ENCODE assay signal across 13 cellular contexts in the genomic region with DNA sequence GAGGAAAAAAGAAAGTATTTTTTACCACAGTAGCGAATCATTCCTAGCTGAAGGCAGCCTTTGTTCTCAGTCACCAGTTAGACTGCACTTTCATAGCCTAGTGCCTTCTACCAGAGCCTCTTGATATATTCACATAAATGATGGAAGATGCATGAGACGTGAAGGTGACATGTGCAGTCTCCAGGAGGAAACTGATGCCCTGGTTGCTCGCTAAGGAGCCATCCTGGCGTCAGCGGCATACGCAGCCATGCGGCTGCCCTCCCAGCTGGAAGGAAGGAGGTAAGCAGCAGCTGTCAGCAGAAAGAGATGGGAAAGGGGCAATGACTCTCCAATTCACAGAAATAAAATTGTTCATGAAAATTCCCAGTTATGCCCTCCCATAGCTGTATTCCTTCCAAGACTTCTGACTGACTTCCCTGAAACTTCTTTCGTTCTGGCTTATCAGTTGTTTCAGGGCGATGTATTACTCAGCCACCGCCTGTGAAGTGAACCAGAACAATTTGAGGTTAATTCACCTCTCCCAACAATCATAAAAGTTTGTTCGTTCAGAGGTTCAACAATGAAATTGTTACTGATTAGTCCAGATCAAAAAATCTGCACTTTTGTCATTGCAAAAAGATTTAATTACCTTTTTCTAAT.
DNase-seq lines count a peak whose midpoint lies in the region; ATAC-seq and TF ChIP-seq lines count a peak whose summit lies in the region.
"Had no signal": no experiment of that assay in that cellular context is flagged by ENCODE, and none has a peak within 500 bp of the region (broad histone marks: within the 10 kb centered on the region; RNA-seq: fewer than 3 reads in every experiment).

No MANE protein-coding gene starts in this region.

- H4K20me1 ChIP-seq in fibroblast of lung (ENCODE audit: control insufficient read depth, extremely low read depth, insufficient read depth, low read length): no peaks in the 10 kb centered on the region

- H3K9me3 ChIP-seq in AG04450 (ENCODE audit: control insufficient read depth, insufficient read depth, low read length): no peaks in the 10 kb centered on the region
- H3K9me3 ChIP-seq in fibroblast of lung (ENCODE audit: control insufficient read depth, insufficient read depth, low read depth, low read length): no peaks in the 10 kb centered on the region
- H3K9me3 ChIP-seq in CD8-positive, alpha-beta T cell (ENCODE audit: low read length): no peaks in the 10 kb centered on the region

- H3K79me2 ChIP-seq in fibroblast of lung (ENCODE audit: control insufficient read depth, insufficient read depth, low read length): no peaks in the 10 kb centered on the region

- no peaks in the 10 kb centered on the region for H3K4me1 Mint-ChIP-seq in activated T-cell treated with anti-CD3 and anti-CD28 coated beads, Interleukin-2, amount 50 U/mL, for 24 hours (ENCODE audit: low read depth)
- H3K4me1 Mint-ChIP-seq in CD8-positive, alpha-beta T cell (ENCODE audit: low read depth): no peaks in the 10 kb centered on the region
- H3K4me1 Mint-ChIP-seq: activated CD4-positive, alpha-beta T cell treated with anti-CD3 and anti-CD28 coated beads, Interleukin-2, amount 10 ng/mL, durations not matched to agents 7 days and 5 days; B cell; IgD-negative memory B cell had no signal

- H3K4me3 Mint-ChIP-seq in activated T-cell treated with anti-CD3 and anti-CD28 coated beads, Interleukin-2, amount 50 U/mL, for 24 hours: no peak overlapping the region
- no peak overlapping the region for H3K4me3 Mint-ChIP-seq in CD8-positive, alpha-beta T cell
- H3K4me3 Mint-ChIP-seq: activated CD4-positive, alpha-beta T cell treated with anti-CD3 and anti-CD28 coated beads, Interleukin-2, amount 10 ng/mL, durations not matched to agents 7 days and 5 days; B cell; HFFc6; IgD-negative memory B cell had no signal

- H3K36me3 Mint-ChIP-seq in activated T-cell treated with anti-CD3 and anti-CD28 coated beads, Interleukin-2, amount 50 U/mL, for 24 hours (ENCODE audit: low read depth): no peaks in the 10 kb centered on the region
- H3K36me3 Mint-ChIP-seq in CD8-positive, alpha-beta T cell: no peaks in the 10 kb centered on the region
- H3K36me3 Mint-ChIP-seq: IgD-negative memory B cell had no signal

- peak overlapping the region; percentile 92 for H3K4me2 ChIP-seq in fibroblast of lung (ENCODE audit: extremely low read depth, insufficient read depth, low read length)

- peak overlapping the region; percentile 81 for H2AFZ ChIP-seq in fibroblast of lung (ENCODE audit: low read length)

- peaks cover 6% of the 10 kb centered on the region for H3K4me1 ChIP-seq in fibroblast of lung (ENCODE audit: control insufficient read depth, extremely low read depth, insufficient read depth, low read length)
- H3K4me1 ChIP-seq in CD8-positive, alpha-beta T cell (ENCODE audit: insufficient read depth, low read length): no peaks in the 10 kb centered on the region

- no peaks in the 10 kb centered on the region for H3K9me3 Mint-ChIP-seq in activated T-cell treated with anti-CD3 and anti-CD28 coated beads, Interleukin-2, amount 50 U/mL, for 24 hours
- no peaks in the 10 kb centered on the region for H3K9me3 Mint-ChIP-seq in CD8-positive, alpha-beta T cell
- H3K9me3 Mint-ChIP-seq: activated CD4-positive, alpha-beta T cell treated with anti-CD3 and anti-CD28 coated beads, Interleukin-2, amount 10 ng/mL, durations not matched to agents 7 days and 5 days; HFFc6 had no signal

- POLR2A ChIA-PET in AG04450 (lab: Yijun Ruan, JAX): no interaction called here
- POLR2A ChIA-PET in RWPE1 (lab: Yijun Ruan, JAX; ENCODE audit: low non-redundant PET): no interaction called here
- POLR2A ChIA-PET in CD8-positive, alpha-beta T cell (lab: Charles Lee): no interaction called here

- no peaks in the 10 kb centered on the region for H3K27me3 Mint-ChIP-seq in activated T-cell treated with anti-CD3 and anti-CD28 coated beads, Interleukin-2, amount 50 U/mL, for 24 hours
- H3K27me3 Mint-ChIP-seq in CD8-positive, alpha-beta T cell (ENCODE audit: low read depth): no peaks in the 10 kb centered on the region
- H3K27me3 Mint-ChIP-seq: activated CD4-positive, alpha-beta T cell treated with anti-CD3 and anti-CD28 coated beads, Interleukin-2, amount 10 ng/mL, durations not matched to agents 7 days and 5 days; B cell; IgD-negative memory B cell had no signal

- intact Hi-C loops in CD8-positive, alpha-beta T cell (cut with DNase I, micrococcal nuclease): no loop called here

- CTCF ChIA-PET in AG04450 (lab: Charles Lee) (interaction anchor here (0.7 to 1.5 kb wide), 2 partner anchors 329 to 1488 kb away, joined by 3 read pairs; no protein-coding TSS in a partner anchor), RWPE1 (lab: Yijun Ruan, JAX) (no interaction called here)
- CTCF ChIA-PET in CD8-positive, alpha-beta T cell (lab: Charles Lee): no interaction called here

- peak overlapping the region; percentile 53 for H3K4me3 ChIP-seq in AG04450 (ENCODE audit: low read depth, low read length)
- peak overlapping the region; percentile 43 to 51 (median 48) for H3K4me3 ChIP-seq in fibroblast of lung (replicated peaks in 1 of 4; ENCODE audit: control extremely low read depth in 1 of 4, insufficient read depth in 1 of 4, low read depth in 3 of 4, low read length in 4 of 4)
- H3K4me3 ChIP-seq in CD8-positive, alpha-beta T cell (ENCODE audit: low read depth, low read length): no peak overlapping the region

- DNase-seq in AG04450 (ENCODE audit: low read depth, low spot score): no peak
- peak; percentile 34 for DNase-seq in RWPE1 (ENCODE audit: low spot score)
- peak; percentile 36 to 86 for DNase-seq in fibroblast of lung (ENCODE audit: low read depth in 2 of 2)
- DNase-seq in omental fat pad (ENCODE audit: low spot score): no peak
- DNase-seq in UCSD-AML1 (lab: John Stamatoyannopoulos, UW; ENCODE audit: unreplicated experiment): no peak
- no peak for DNase-seq in activated T-cell treated with anti-CD3 and anti-CD28 coated beads, Interleukin-2, amount 50 U/mL, for 24 hours
- no peak for DNase-seq in CD8-positive, alpha-beta T cell
- DNase-seq: activated CD4-positive, alpha-beta T cell treated with anti-CD3 and anti-CD28 coated beads, Interleukin-2, amount 10 ng/mL, durations not matched to agents 7 days and 5 days; HFFc6; stimulated activated CD4-positive, alpha-beta T cell treated with anti-CD3 and anti-CD28 coated beads, Interleukin-15, amount 100 ng/mL, for 24 hours had no signal

- H3K9ac ChIP-seq in fibroblast of lung (ENCODE audit: insufficient read depth, low read length): no peak overlapping the region

- no peak overlapping the region for H3K27ac Mint-ChIP-seq in activated T-cell treated with anti-CD3 and anti-CD28 coated beads, Interleukin-2, amount 50 U/mL, for 24 hours
- no peak overlapping the region for H3K27ac Mint-ChIP-seq in CD8-positive, alpha-beta T cell
- H3K27ac Mint-ChIP-seq: activated CD4-positive, alpha-beta T cell treated with anti-CD3 and anti-CD28 coated beads, Interleukin-2, amount 10 ng/mL, durations not matched to agents 7 days and 5 days; B cell; HFFc6; IgD-negative memory B cell had no signal

- H3K27ac ChIP-seq in AG04450 (ENCODE audit: low read depth, low read length): peak overlapping the region; percentile 55
- no peak overlapping the region for H3K27ac ChIP-seq in RWPE1
- H3K27ac ChIP-seq in fibroblast of lung (ENCODE audit: insufficient read depth, low read length): peak overlapping the region; percentile 64
- no peak overlapping the region for H3K27ac ChIP-seq in CD8-positive, alpha-beta T cell (ENCODE audit: low read depth, low read length)

- no peaks in the 10 kb centered on the region for H3K36me3 ChIP-seq in fibroblast of lung (ENCODE audit: control insufficient read depth, insufficient read depth, low read length)
- H3K36me3 ChIP-seq in CD8-positive, alpha-beta T cell (ENCODE audit: insufficient read depth, low read length): no peaks in the 10 kb centered on the region

- H3K27me3 ChIP-seq in AG04450 (ENCODE audit: control insufficient read depth, insufficient read depth, low read length) (no peaks in the 10 kb centered on the region), fibroblast of lung (ENCODE audit: control insufficient read depth, insufficient read depth, low read length) (no peaks in the 10 kb centered on the region)
- H3K27me3 ChIP-seq in CD8-positive, alpha-beta T cell (ENCODE audit: insufficient read depth, low read length): no peaks in the 10 kb centered on the region

- ATAC-seq in omental fat pad (ENCODE audit: low FRiP score): peak; percentile 93
- no peak for ATAC-seq in HG02981 (IDR thresholded peaks at IDR 0.05; ENCODE audit: unreplicated experiment)
- ATAC-seq in CD8-positive, alpha-beta T cell: no peak

- TF ChIP-seq CTCF in AG04450 (IDR thresholded peaks at IDR 0.05; ENCODE audit: low read depth, low read length) (no peak), RWPE1 (conservative IDR thresholded peaks at IDR 0.05; ENCODE audit: low read depth) (no peak), fibroblast of lung (conservative IDR thresholded peaks at IDR 0.05 in 1 of 2, IDR thresholded peaks at IDR 0.05 in 1 of 2; ENCODE audit: low read depth in 1 of 2, low read length in 2 of 2) (no peak), omental fat pad (IDR thresholded peaks at IDR 0.05) (no peak)
- TF ChIP-seq CTCF in CD8-positive, alpha-beta T cell (IDR thresholded peaks at IDR 0.05): no peak

Comparison
In these comparisons a context has a peak if more than half of its experiments do, and no peak if none do; other contexts are left out.
1. DNase-seq: peak in RWPE1 (single experiment) and fibroblast of lung (2 of 2); none in AG04450 (single experiment), omental fat pad (single experiment), UCSD-AML1 (single experiment), activated T-cell treated with anti-CD3 and anti-CD28 coated beads, Interleukin-2, amount 50 U/mL, for 24 hours (single experiment) and CD8-positive, alpha-beta T cell (0 of 7).
2. H3K27ac ChIP-seq: peak in AG04450 (single experiment) and fibroblast of lung (single experiment); none in RWPE1 (single experiment) and CD8-positive, alpha-beta T cell (single experiment).